In the genomic region with DNA sequence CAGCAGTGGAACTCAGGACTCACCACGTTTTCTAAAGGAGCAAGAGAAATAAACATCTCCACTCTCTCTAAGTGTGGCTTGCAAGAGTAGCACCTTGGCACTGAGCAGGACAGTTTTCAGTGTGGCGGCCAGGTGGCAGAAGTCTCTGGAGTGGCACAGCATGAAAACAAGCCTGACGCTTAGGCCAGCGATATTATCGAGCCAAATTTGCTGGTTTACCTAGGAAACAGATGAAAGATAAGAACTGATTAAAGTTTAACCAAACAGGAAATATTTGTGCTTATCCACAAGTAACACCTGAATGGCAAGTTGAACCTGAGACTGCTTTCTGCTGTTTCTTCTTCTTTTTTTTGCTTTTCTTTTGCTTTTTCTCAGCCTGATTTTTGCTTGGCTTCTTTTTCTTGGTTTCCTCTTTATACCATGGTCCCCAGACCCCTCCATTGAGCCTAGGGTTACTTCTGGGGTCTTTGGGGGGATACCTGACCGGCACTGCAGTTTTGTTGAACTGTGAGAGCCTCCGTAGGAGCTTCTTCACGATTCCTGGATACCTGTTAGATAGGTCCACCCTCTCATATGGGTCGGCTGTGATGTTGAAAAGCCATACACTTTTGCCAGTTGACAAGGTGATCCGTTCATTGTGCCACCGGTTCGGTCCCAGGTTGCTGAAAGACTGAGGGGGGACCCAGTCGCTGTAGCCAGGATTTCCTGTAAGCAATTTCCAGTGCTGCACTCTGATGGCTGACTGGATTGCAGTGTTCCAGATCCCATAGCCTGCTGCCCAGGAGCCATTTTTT, we compare ENCODE assay signal across 8 cellular contexts.
DNase-seq lines count a peak whose midpoint lies in the region; ATAC-seq lines count a peak whose summit lies in the region.

No MANE protein-coding gene starts in this region.

- H3K36me3 ChIP-seq in mucosa of rectum (ENCODE audit: control insufficient read depth in 2 of 2, insufficient read depth in 2 of 2, low read length in 2 of 2) = no peaks in the 10 kb centered on the region

- ATAC-seq in HG03025 (IDR thresholded peaks at IDR 0.05; ENCODE audit: low FRiP score, unreplicated experiment) = no peak

- H3K9ac ChIP-seq in mucosa of rectum (ENCODE audit: low read depth in 1 of 2, low read length in 2 of 2) = no peak overlapping the region

- DNase-seq in COR-L47 (lab: John Stamatoyannopoulos, UW) (peak; percentile 73), LoVo (ENCODE audit: low spot score) (peak; percentile 76), posterior vena cava (ENCODE audit: low spot score) (no peak), NCI-H2029 (lab: John Stamatoyannopoulos, UW) (no peak), SK-N-DZ (ENCODE audit: low spot score) (no peak)
- peak; percentile 47 to 50 for DNase-seq in activated T-helper 1 cell treated with anti-CD3 and anti-CD28 coated beads, Interleukin-2, amount 50 U/mL, for 16 hours (ENCODE audit: low read depth in 1 of 2, low spot score in 1 of 2)

- intact Hi-C loops in posterior vena cava (cut with DNase I) = no loop called here

- H3K27ac ChIP-seq in mucosa of rectum (ENCODE audit: low read depth in 2 of 2, low read length in 2 of 2) = peak overlapping the region; percentile 46 to 50

- H3K4me3 ChIP-seq in mucosa of rectum (ENCODE audit: low read length in 2 of 2) = peak overlapping the region in 1 of 2 donors; percentile 59

- H3K9me3 ChIP-seq in mucosa of rectum (ENCODE audit: control insufficient read depth in 2 of 2, low read length in 2 of 2) = no peaks in the 10 kb centered on the region

- no peaks in the 10 kb centered on the region for H3K27me3 ChIP-seq in mucosa of rectum (ENCODE audit: control insufficient read depth in 2 of 2, insufficient read depth in 2 of 2, low read length in 2 of 2)

- peaks cover 3 to 7% of the 10 kb centered on the region in 2 donors for H3K4me1 ChIP-seq in mucosa of rectum (ENCODE audit: control insufficient read depth in 2 of 2, insufficient read depth in 2 of 2, low read length in 2 of 2)

Comparison
In these comparisons a context has a peak if more than half of its experiments do, and no peak if none do; other contexts are left out.
1. DNase-seq: peak in COR-L47 (single experiment), LoVo (single experiment) and activated T-helper 1 cell treated with anti-CD3 and anti-CD28 coated beads, Interleukin-2, amount 50 U/mL, for 16 hours (2 of 2); none in posterior vena cava (single experiment), NCI-H2029 (single experiment) and SK-N-DZ (single experiment).